16 cellular contexts compared by ENCODE assay signal in genomic region chrX:132984058-132984650, GRCh38. TPM values are rescaled to one million over a fixed set of nuclear protein-coding genes. Genes with fewer than 3 reads are reported as not detected.
DNase-seq lines count a peak whose midpoint lies in the region; FAIRE-seq and TF ChIP-seq lines count a peak whose summit lies in the region.
"Had no signal": no experiment of that assay in that cellular context is flagged by ENCODE, and none has a peak within 500 bp of the region (broad histone marks: within the 10 kb centered on the region; RNA-seq: fewer than 3 reads in every experiment).

No MANE protein-coding gene starts in this region.

- no peaks in the 10 kb centered on the region for H3K9me2 ChIP-seq in SK-N-SH

- POLR2A ChIA-PET in SK-N-SH (lab: Yijun Ruan, JAX), result no interaction called here

- TF ChIP-seq EP300 in SK-N-SH (IDR thresholded peaks at IDR 0.05; ENCODE audit: borderline replicate concordance in 1 of 2, low read depth in 1 of 2, low read length in 1 of 2), result peak in 1 of 2 experiments; percentile 92; a peak in 2 of 4 replicates

- TF ChIP-seq RAD21 in SK-N-SH (IDR thresholded peaks at IDR 0.05; ENCODE audit: low read length), result peak; percentile 23

- H3K27ac ChIP-seq in SK-N-SH (ENCODE audit: low read depth in 2 of 2, low read length in 1 of 2), result peak overlapping the region in 1 of 2 experiments; percentile 97; a peak in 2 of 4 replicates
- no peak overlapping the region for H3K27ac ChIP-seq in kidney (ENCODE audit: low read depth in 2 of 2, low read length in 2 of 2)
- H3K27ac ChIP-seq: BLaER1, HL-60 had no signal

- H3K36me3 ChIP-seq in SK-N-SH (replicated peaks in 1 of 2; ENCODE audit: control insufficient read depth in 1 of 2, insufficient read depth in 2 of 2, low read length in 1 of 2), result no peaks in the 10 kb centered on the region
- no peaks in the 10 kb centered on the region for H3K36me3 ChIP-seq in kidney (ENCODE audit: control insufficient read depth in 1 of 2, insufficient read depth in 2 of 2, low read length in 2 of 2)
- H3K36me3 ChIP-seq: BLaER1, HAP-1 had no signal

- no peak overlapping the region for H3K4me2 ChIP-seq in SK-N-SH

- intact Hi-C loops in kidney (cut with DNase I), result no loop called here

- no peak overlapping the region for H3K4me3 ChIP-seq in SK-N-SH (ENCODE audit: low read depth in 2 of 2, low read length in 1 of 2)
- H3K4me3 ChIP-seq in kidney (ENCODE audit: low read length in 2 of 2), result no peak overlapping the region
- H3K4me3 ChIP-seq: BLaER1, GM12878, HAP-1 had no signal

- CTCF ChIA-PET in SK-N-SH (lab: Yijun Ruan, JAX), result interaction anchor here (1.6 to 2.1 kb wide), 3 partner anchors 8 to 21 kb away, joined by 5 to 8 read pairs (median 5); no protein-coding TSS in a partner anchor

- H3F3A ChIP-seq in SK-N-SH (replicated peaks; ENCODE audit: insufficient read depth), result no peaks in the 10 kb centered on the region

- H4K20me1 ChIP-seq in SK-N-SH (ENCODE audit: insufficient read depth), result no peaks in the 10 kb centered on the region
- H4K20me1 ChIP-seq: BLaER1 had no signal

- WGBS in SK-N-SH (ENCODE audit: low lambda C conversion rate), result under 1% methylated on average over 7 of the region's 7 CpGs

- H3K4me1 ChIP-seq in SK-N-SH (ENCODE audit: control insufficient read depth in 1 of 2, insufficient read depth in 2 of 2, low read depth in 1 of 2, low read length in 1 of 2), result peaks cover 0 to 17% of the 10 kb centered on the region in 2 experiments; a peak in 1 of 4 replicates
- H3K4me1 ChIP-seq in kidney (ENCODE audit: control insufficient read depth in 1 of 2, insufficient read depth in 1 of 2, low read depth in 1 of 2, low read length in 2 of 2), result no peaks in the 10 kb centered on the region

- no peaks in the 10 kb centered on the region for H3K9me3 ChIP-seq in SK-N-SH
- H3K9me3 ChIP-seq in kidney (ENCODE audit: control insufficient read depth in 1 of 2, low read length in 2 of 2), result no peaks in the 10 kb centered on the region
- H3K9me3 ChIP-seq: BLaER1, HAP-1 had no signal

- H3K79me2 ChIP-seq in SK-N-SH (ENCODE audit: insufficient read depth), result no peaks in the 10 kb centered on the region

- TF ChIP-seq CTCF in SK-N-SH (IDR thresholded peaks at IDR 0.05) (no peak), kidney (IDR thresholded peaks at IDR 0.05; ENCODE audit: borderline replicate concordance, extremely low read depth, insufficient read depth) (no peak)

- H3K27me3 ChIP-seq in SK-N-SH (ENCODE audit: insufficient read depth), result no peaks in the 10 kb centered on the region

- DNase-seq in SK-N-SH (peak; percentile 44), kidney (no peak), NCI-H2107 treated with DMSO at 0.1 percent for 48 hours (lab: John Stamatoyannopoulos, UW; ENCODE audit: unreplicated experiment) (no peak), globus pallidus (ENCODE audit: low spot score) (no peak)
- DNase-seq in stimulated activated naive CD4-positive, alpha-beta T cell (lab: John Stamatoyannopoulos, UW), result no peak
- DNase-seq: ACHN; CD4-positive, alpha-beta memory T cell; DMS79 had no signal

- H2AFZ ChIP-seq in SK-N-SH (ENCODE audit: low read depth), result no peak overlapping the region

- FAIRE-seq in G401.6 (lab: Jason Lieb, UNC) (peak; percentile 13), kidney (lab: Jason Lieb, UNC) (peak; percentile 47)
- FAIRE-seq: A204.1, GM12878, GM19239 had no signal

- no peak overlapping the region for H3K9ac ChIP-seq in SK-N-SH
- no peak overlapping the region for H3K9ac ChIP-seq in kidney (ENCODE audit: low read length in 2 of 2)
- H3K9ac ChIP-seq: BLaER1 had no signal

TF ChIP-seq in SK-N-SH, 30 proteins besides CTCF, POLR2A, EP300 and RAD21:
- peak; percentile 83 for TF ChIP-seq GATA2 (CRISPR knock-in tag; IDR thresholded peaks at IDR 0.05)
- TF ChIP-seq PBX3 (IDR thresholded peaks at IDR 0.05), result no peak
- TF ChIP-seq FOSL2 (IDR thresholded peaks at IDR 0.05; ENCODE audit: borderline replicate concordance, low read depth), result no peak
- 0 out of 2 replicates have a peak, but pooled peaks have one; percentile 10 for TF ChIP-seq TEAD4 (IDR thresholded peaks at IDR 0.05; ENCODE audit: borderline replicate concordance, insufficient read depth)
- peak; percentile 78; the same call in 1 of the 2 replicates for TF ChIP-seq FOXJ3 (CRISPR knock-in tag; IDR thresholded peaks at IDR 0.05)
- no peak for TF ChIP-seq TAF1 (IDR thresholded peaks at IDR 0.05; ENCODE audit: borderline replicate concordance, low read depth, low read length)

RNA-seq across cellular contexts. Expression of gene HS6ST2, which starts 25.7 kb away (rescaled TPM):
- 0.05 and 0.18 TPM in 2 replicates for polyA plus RNA-seq in SK-N-SH (2012; rRNA removed)
- 0.18 and 0.31 TPM in 2 replicates for polyA plus RNA-seq in SK-N-SH (2012; cell fraction: cytosol; rRNA removed)
- polyA plus RNA-seq in SK-N-SH (2012; cell fraction: nucleus; rRNA removed), result 0.02 and 0.08 TPM in 2 replicates
- total RNA-seq in kidney, result 2.0 TPM
- polyA plus RNA-seq in kidney (ENCODE audit: insufficient read depth, low read depth, low replicate concordance), result 11.9 TPM
- total RNA-seq: CD4-positive, alpha-beta memory T cell; GM12878 had no signal
- polyA plus RNA-seq: CD14-positive monocyte; CD4-positive, alpha-beta memory T cell; GM12878 had no signal
